ENCODE assay signal across 1 cellular context in genomic region chr11:38221295-38221694, GRCh38.
TF ChIP-seq lines count a peak whose summit lies in the region.

No MANE protein-coding gene starts in this region.

TF ChIP-seq in H1, 55 proteins besides CTCF, POLR2A, EP300 and RAD21:
- no peak for TF ChIP-seq NANOG (IDR thresholded peaks at IDR 0.05; ENCODE audit: insufficient read depth, low read depth, low read length, poor library complexity, severe bottlenecking)
- TF ChIP-seq BRCA1 (IDR thresholded peaks at IDR 0.05; ENCODE audit: low read depth, low read length), result no peak
- no peak for TF ChIP-seq YY1 (IDR thresholded peaks at IDR 0.05; ENCODE audit: low read depth, low read length)
- no peak for TF ChIP-seq USF2 (IDR thresholded peaks at IDR 0.05; ENCODE audit: low read length)
- no peak for TF ChIP-seq RFX5 (IDR thresholded peaks at IDR 0.05; ENCODE audit: borderline replicate concordance, low read depth, low read length)
- no peak for TF ChIP-seq FOSL1 (IDR thresholded peaks at IDR 0.05; ENCODE audit: insufficient read depth, low read depth, low read length)
- TF ChIP-seq KDM5A (IDR thresholded peaks at IDR 0.05; ENCODE audit: low read length), result no peak
